ENCODE assay signal across 27 cellular contexts in the genomic region with DNA sequence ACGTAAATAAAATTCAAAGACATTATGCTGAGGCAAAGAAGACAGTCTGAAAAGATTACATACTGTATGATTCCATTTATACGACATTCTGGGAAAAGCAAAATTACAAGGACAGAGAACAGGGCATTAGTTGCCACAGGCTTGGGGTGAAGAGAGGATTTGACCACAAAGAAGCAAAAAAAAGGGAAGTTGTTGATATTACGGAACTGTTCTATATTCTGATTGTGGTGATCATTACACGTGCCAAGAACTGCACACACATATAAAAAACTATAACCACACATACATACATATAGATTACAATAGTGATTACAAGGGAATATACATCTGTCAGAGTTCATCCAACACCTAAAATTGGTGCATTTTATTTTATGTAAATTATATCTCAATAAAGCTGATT. TPM values are rescaled to one million over a fixed set of nuclear protein-coding genes. Genes with fewer than 3 reads are reported as not detected.
DNase-seq lines count a peak whose midpoint lies in the region; ATAC-seq and TF ChIP-seq lines count a peak whose summit lies in the region.
"Had no signal": no experiment of that assay in that cellular context is flagged by ENCODE, and none has a peak within 500 bp of the region (broad histone marks: within the 10 kb centered on the region; RNA-seq: fewer than 3 reads in every experiment).

No MANE protein-coding gene starts in this region.

- no peak for TF ChIP-seq CTCF in lung (IDR thresholded peaks at IDR 0.05; ENCODE audit: control extremely low read depth, extremely low read depth)

- H3K4me3 ChIP-seq in lung, result no peak overlapping the region
- H3K4me3 ChIP-seq: coronary artery, heart right ventricle, ovary had no signal

- H3K4me3 Mint-ChIP-seq in activated CD4-positive, alpha-beta T cell treated with anti-CD3 and anti-CD28 coated beads, Interleukin-2, amount 10 ng/mL, durations not matched to agents 24 days and 14 days, result no peak overlapping the region
- H3K4me3 Mint-ChIP-seq: activated naive CD4-positive, alpha-beta T cell treated with anti-CD3 and anti-CD28 coated beads for 36 hours; immature natural killer cell; nephron progenitor cell; T-cell had no signal

- H3K27ac Mint-ChIP-seq in activated CD4-positive, alpha-beta T cell treated with anti-CD3 and anti-CD28 coated beads, Interleukin-2, amount 10 ng/mL, durations not matched to agents 24 days and 14 days, result no peak overlapping the region
- H3K27ac Mint-ChIP-seq: activated naive CD4-positive, alpha-beta T cell treated with anti-CD3 and anti-CD28 coated beads for 36 hours; nephron progenitor cell; T-cell had no signal

- H3K9me3 ChIP-seq in lung (ENCODE audit: control insufficient read depth in 2 of 2, insufficient read depth in 1 of 2, low read length in 1 of 2), result no peaks in the 10 kb centered on the region
- H3K9me3 ChIP-seq: heart right ventricle, ovary had no signal

- WGBS in lung, 2 donors, result 29 to 76% methylated on average over 4 of the region's 4 CpGs

- no peaks in the 10 kb centered on the region for H3K4me1 ChIP-seq in lung (ENCODE audit: control insufficient read depth in 2 of 2, insufficient read depth in 2 of 2, low read length in 2 of 2)
- H3K4me1 ChIP-seq: foreskin keratinocyte had no signal

- intact Hi-C loops in activated CD4-positive, alpha-beta T cell treated with anti-CD3 and anti-CD28 coated beads, Interleukin-2, amount 10 ng/mL, durations not matched to agents 24 days and 14 days (cut with micrococcal nuclease), result no loop called here

- peak; percentile 27 for ATAC-seq in lung (ENCODE audit: insufficient read depth, low FRiP score)
- no peak for ATAC-seq in GM18502 (IDR thresholded peaks at IDR 0.05; ENCODE audit: poor library complexity, unreplicated experiment)
- no peak for ATAC-seq in GM19395 (IDR thresholded peaks at IDR 0.05; ENCODE audit: unreplicated experiment)
- ATAC-seq: esophagus mucosa, foreskin keratinocyte, heart right ventricle, left lobe of liver, T-cell had no signal

- no peaks in the 10 kb centered on the region for H3K27me3 Mint-ChIP-seq in activated CD4-positive, alpha-beta T cell treated with anti-CD3 and anti-CD28 coated beads, Interleukin-2, amount 10 ng/mL, durations not matched to agents 24 days and 14 days
- H3K27me3 Mint-ChIP-seq: T-cell had no signal

- peaks cover 51% of the 10 kb centered on the region for H3K36me3 Mint-ChIP-seq in activated CD4-positive, alpha-beta T cell treated with anti-CD3 and anti-CD28 coated beads, Interleukin-2, amount 10 ng/mL, durations not matched to agents 24 days and 14 days (ENCODE audit: low read depth)

- H3K27ac ChIP-seq in lung (ENCODE audit: low read depth in 1 of 2, low read length in 1 of 2), result no peak overlapping the region
- H3K27ac ChIP-seq: C4-2B, coronary artery, foreskin keratinocyte, heart right ventricle, ovary had no signal

- H3K4me1 Mint-ChIP-seq in activated CD4-positive, alpha-beta T cell treated with anti-CD3 and anti-CD28 coated beads, Interleukin-2, amount 10 ng/mL, durations not matched to agents 24 days and 14 days, result peaks cover 7% of the 10 kb centered on the region
- H3K4me1 Mint-ChIP-seq: nephron progenitor cell had no signal

- H3K27me3 ChIP-seq in lung (ENCODE audit: control insufficient read depth, insufficient read depth), result no peaks in the 10 kb centered on the region
- H3K27me3 ChIP-seq: foreskin keratinocyte, heart right ventricle, ovary had no signal

- no peaks in the 10 kb centered on the region for H3K9me3 Mint-ChIP-seq in activated CD4-positive, alpha-beta T cell treated with anti-CD3 and anti-CD28 coated beads, Interleukin-2, amount 10 ng/mL, durations not matched to agents 24 days and 14 days
- H3K9me3 Mint-ChIP-seq: activated naive CD4-positive, alpha-beta T cell treated with anti-CD3 and anti-CD28 coated beads for 36 hours; immature natural killer cell; nephron progenitor cell; T-cell had no signal

- DNase-seq in CD1c-positive myeloid dendritic cell (ENCODE audit: extremely low spot score) (peak; percentile 77), MV-4-11 (lab: John Stamatoyannopoulos, UW) (peak; percentile 92), SKM-1 treated with dmso at 0.1 percent for 144 hours (lab: John Stamatoyannopoulos, UW; ENCODE audit: unreplicated experiment) (peak; percentile 87), lung (ENCODE audit: low spot score) (no peak)
- no peak for DNase-seq in activated CD4-positive, alpha-beta T cell treated with anti-CD3 and anti-CD28 coated beads, Interleukin-2, amount 10 ng/mL, durations not matched to agents 24 days and 14 days
- no peak for DNase-seq in activated T-cell treated with anti-CD3 and anti-CD28 coated beads, Interleukin-2, amount 50 U/mL, for 48 hours
- DNase-seq: activated CD4-positive, alpha-beta T cell treated with anti-CD3 and anti-CD28 coated beads for 48 hours; activated naive CD4-positive, alpha-beta T cell treated with anti-CD3 and anti-CD28 coated beads for 36 hours; foreskin keratinocyte; heart right ventricle; immature natural killer cell; NCI-H1092; NCI-H2029 treated with DMSO at 0.1 percent for 48 hours; NCI-H345; NCI-H82; nephron progenitor cell; ovary; SHP77; stimulated activated CD4-positive, alpha-beta T cell treated with anti-CD3 and anti-CD28 coated beads, Interleukin-4, amount 100 ng/mL, for 24 hours; stimulated activated naive CD4-positive, alpha-beta T cell; T-cell had no signal

- peaks cover 3 to 6% of the 10 kb centered on the region in 2 donors for H3K36me3 ChIP-seq in lung (ENCODE audit: control insufficient read depth in 2 of 2, insufficient read depth in 2 of 2, low read length in 2 of 2)
- H3K36me3 ChIP-seq: ovary had no signal

RNA-seq across cellular contexts. Expression of gene CDK5RAP2, which starts 24.1 kb away (rescaled TPM):
- total RNA-seq in lung, result 10 to 100 TPM; 41.7 to 65.7 TPM
- 10 to 100 TPM; 25.6 to 30.1 TPM for polyA plus RNA-seq in lung
- 69.3 and 70.0 TPM in 2 replicates for total RNA-seq in activated CD4-positive, alpha-beta T cell treated with anti-CD3 and anti-CD28 coated beads, Interleukin-2, amount 10 ng/mL, durations not matched to agents 24 days and 14 days

Comparison
In these comparisons a context has a peak if more than half of its experiments do, and no peak if none do; other contexts are left out.
1. DNase-seq: peak in CD1c-positive myeloid dendritic cell (single experiment), MV-4-11 (single experiment) and SKM-1 treated with dmso at 0.1 percent for 144 hours (single experiment); none in lung (single experiment), activated CD4-positive, alpha-beta T cell treated with anti-CD3 and anti-CD28 coated beads, Interleukin-2, amount 10 ng/mL, durations not matched to agents 24 days and 14 days (single experiment) and activated T-cell treated with anti-CD3 and anti-CD28 coated beads, Interleukin-2, amount 50 U/mL, for 48 hours (0 of 2).